ENCODE assay signal across 23 cellular contexts in genomic region chr3:95460274-95460673, GRCh38.
DNase-seq lines count a peak whose midpoint lies in the region; ATAC-seq and TF ChIP-seq lines count a peak whose summit lies in the region.
"Had no signal": no experiment of that assay in that cellular context is flagged by ENCODE, and none has a peak within 500 bp of the region (broad histone marks: within the 10 kb centered on the region; RNA-seq: fewer than 3 reads in every experiment).

No MANE protein-coding gene starts in this region.

- no peak for TF ChIP-seq CTCF in right atrium auricular region (IDR thresholded peaks at IDR 0.05)
- no peak for TF ChIP-seq CTCF in upper lobe of right lung (IDR thresholded peaks at IDR 0.05)

- ATAC-seq in Right ventricle myocardium superior (ENCODE audit: poor library complexity) = peak; percentile 96
- peak; percentile 31 for ATAC-seq in upper lobe of right lung
- ATAC-seq: foreskin keratinocyte; left colon; stimulated activated naive B cell treated with anti-CD40 and anti-IgM and Interleukin-4, amounts not matched to agents 10 μg/mL and 1 μg/mL and 100 μg/mL, for 72 hours; T-helper 17 cell had no signal

- H3K4me3 ChIP-seq in right atrium auricular region = no peak overlapping the region
- no peak overlapping the region for H3K4me3 ChIP-seq in upper lobe of right lung
- H3K4me3 ChIP-seq: dorsolateral prefrontal cortex, esophagus squamous epithelium had no signal

- no peaks in the 10 kb centered on the region for H3K36me3 ChIP-seq in right atrium auricular region
- no peaks in the 10 kb centered on the region for H3K36me3 ChIP-seq in upper lobe of right lung
- H3K36me3 ChIP-seq: esophagus squamous epithelium had no signal

- H3K27me3 ChIP-seq in right atrium auricular region (no peaks in the 10 kb centered on the region), upper lobe of right lung (no peaks in the 10 kb centered on the region)
- H3K27me3 ChIP-seq: esophagus squamous epithelium, foreskin keratinocyte had no signal

- H3K9me3 ChIP-seq in right atrium auricular region = no peaks in the 10 kb centered on the region
- H3K9me3 ChIP-seq in upper lobe of right lung = no peaks in the 10 kb centered on the region
- H3K9me3 ChIP-seq: esophagus squamous epithelium had no signal

- intact Hi-C loops in Right ventricle myocardium superior (cut with DNase I) = no loop called here
- intact Hi-C loops in upper lobe of right lung (cut with DNase I) = no loop called here

- DNase-seq in Right ventricle myocardium superior = no peak
- no peak for DNase-seq in right atrium auricular region (ENCODE audit: low spot score)
- peak; percentile 2 for DNase-seq in globus pallidus (ENCODE audit: low spot score)
- DNase-seq in medulla oblongata (ENCODE audit: extremely low spot score) = peak; percentile 2
- DNase-seq in upper lobe of right lung = no peak
- DNase-seq in DMS53 treated with DMSO at 0.1 percent for 48 hours (lab: John Stamatoyannopoulos, UW; ENCODE audit: unreplicated experiment) = no peak
- no peak for DNase-seq in inferior parietal cortex (ENCODE audit: extremely low spot score)
- no peak for DNase-seq in activated naive CD4-positive, alpha-beta T cell treated with Interleukin-2 at 50 U/mL for 16 hours
- DNase-seq: activated naive CD4-positive, alpha-beta T cell treated with anti-CD3 and anti-CD28 coated beads for 36 hours; Calu3; esophagus squamous epithelium; foreskin keratinocyte; hippocampal formation; IMR-90; left colon; MV-4-11; NCI-H146; NCI-H226; NCI-H82; RPMI8226; stimulated activated naive B cell treated with anti-CD40 and anti-IgM and Interleukin-4, amounts not matched to agents 10 μg/mL and 1 μg/mL and 100 μg/mL, for 72 hours; T-helper 17 cell had no signal

- H3K27ac ChIP-seq in right atrium auricular region (peak overlapping the region in 1 of 2 donors; percentile 38), upper lobe of right lung (peak overlapping the region; percentile 21)
- H3K27ac ChIP-seq: esophagus squamous epithelium, foreskin keratinocyte had no signal

- H3K4me1 ChIP-seq in right atrium auricular region (no peaks in the 10 kb centered on the region), upper lobe of right lung (no peaks in the 10 kb centered on the region)
- H3K4me1 ChIP-seq: esophagus squamous epithelium, foreskin keratinocyte had no signal

Comparison
In these comparisons a context has a peak if more than half of its experiments do, and no peak if none do; other contexts are left out.
1. DNase-seq: peak in globus pallidus (single experiment) and medulla oblongata (single experiment); none in Right ventricle myocardium superior (single experiment), right atrium auricular region (single experiment), upper lobe of right lung (single experiment), DMS53 treated with DMSO at 0.1 percent for 48 hours (single experiment), inferior parietal cortex (single experiment) and activated naive CD4-positive, alpha-beta T cell treated with Interleukin-2 at 50 U/mL for 16 hours (single experiment).